ENCODE assay signal across 9 cellular contexts in genomic region chr3:191646242-191646641, GRCh38.
"Had no signal": no experiment of that assay in that cellular context is flagged by ENCODE, and none has a peak within 500 bp of the region (broad histone marks: within the 10 kb centered on the region; RNA-seq: fewer than 3 reads in every experiment).

No MANE protein-coding gene starts in this region.

- FAIRE-seq: HTR-8/SVneo had no signal

- H3K4me3 ChIP-seq: GM23338, HAP-1 had no signal

- H3K27ac Mint-ChIP-seq: GM23338 had no signal

- H3K9ac ChIP-seq: KMS-11 had no signal

- H3K36me3 ChIP-seq: HAP-1 had no signal

- H3K27ac ChIP-seq: HL-60, KMS-11 had no signal

- H3K4me2 ChIP-seq: GM23338, KMS-11 had no signal

- H2AFZ ChIP-seq: GM23338 had no signal

- H3K4me3 Mint-ChIP-seq: GM23338 had no signal

- DNase-seq: H7, IMR-90, KBM-7 had no signal

- ATAC-seq: GM23338, HCT116 had no signal
